In genomic region chrX:11722304-11722703, GRCh38 we compare ENCODE assay signal across 30 cellular contexts. TPM values are rescaled to one million over a fixed set of nuclear protein-coding genes. Genes with fewer than 3 reads are reported as not detected.
DNase-seq lines count a peak whose midpoint lies in the region; ATAC-seq, FAIRE-seq and TF ChIP-seq lines count a peak whose summit lies in the region.
"Had no signal": no experiment of that assay in that cellular context is flagged by ENCODE, and none has a peak within 500 bp of the region (broad histone marks: within the 10 kb centered on the region; RNA-seq: fewer than 3 reads in every experiment).

No MANE protein-coding gene starts in this region.

- H3K4me3 ChIP-seq in K562 (no peak overlapping the region), neutrophil (ENCODE audit: low read depth in 1 of 2, low read length in 1 of 2) (no peak overlapping the region)
- H3K4me3 ChIP-seq: BLaER1, GM12878 had no signal

- no peaks in the 10 kb centered on the region for H3K79me2 ChIP-seq in K562 (ENCODE audit: control insufficient read depth, insufficient read depth, low read length)

- in situ Hi-C loops in K562 (cut with MboI): no loop called here

- 37% methylated on average over 4 of the region's 5 CpGs for WGBS in K562 (ENCODE audit: insufficient coverage, low coverage, missing lambda C conversion rate)

- no peak overlapping the region for H3K4me3 Mint-ChIP-seq in activated CD4-positive, alpha-beta T cell treated with anti-CD3 and anti-CD28 coated beads, Interleukin-2, amount 10 ng/mL, durations not matched to agents 7 days and 5 days
- H3K4me3 Mint-ChIP-seq: CD14-positive monocyte; CD4-positive, alpha-beta memory T cell; CD4-positive, CD25-positive, alpha-beta regulatory T cell; CD8-positive, alpha-beta memory T cell had no signal

- H3K36me3 ChIP-seq in K562 (ENCODE audit: control insufficient read depth, insufficient read depth, low read length): no peaks in the 10 kb centered on the region
- no peaks in the 10 kb centered on the region for H3K36me3 ChIP-seq in neutrophil
- H3K36me3 ChIP-seq: BE2C, BLaER1 had no signal

- H3K36me3 Mint-ChIP-seq in activated CD4-positive, alpha-beta T cell treated with anti-CD3 and anti-CD28 coated beads, Interleukin-2, amount 10 ng/mL, durations not matched to agents 7 days and 5 days (ENCODE audit: low read depth): no peaks in the 10 kb centered on the region
- H3K36me3 Mint-ChIP-seq: CD14-positive monocyte; CD4-positive, alpha-beta memory T cell; CD4-positive, CD25-positive, alpha-beta regulatory T cell; CD8-positive, alpha-beta memory T cell had no signal

- H3K9me3 Mint-ChIP-seq in activated CD4-positive, alpha-beta T cell treated with anti-CD3 and anti-CD28 coated beads, Interleukin-2, amount 10 ng/mL, durations not matched to agents 7 days and 5 days: no peaks in the 10 kb centered on the region
- H3K9me3 Mint-ChIP-seq: CD14-positive monocyte; CD4-positive, alpha-beta memory T cell; CD4-positive, CD25-positive, alpha-beta regulatory T cell; CD8-positive, alpha-beta memory T cell had no signal

- H3K4me1 Mint-ChIP-seq in activated CD4-positive, alpha-beta T cell treated with anti-CD3 and anti-CD28 coated beads, Interleukin-2, amount 10 ng/mL, durations not matched to agents 7 days and 5 days: no peaks in the 10 kb centered on the region
- H3K4me1 Mint-ChIP-seq: CD14-positive monocyte; CD4-positive, alpha-beta memory T cell; CD8-positive, alpha-beta memory T cell had no signal

- TF ChIP-seq EP300 in K562 (IDR thresholded peaks at IDR 0.05; ENCODE audit: low read length): no peak

- FAIRE-seq in GM19239 (lab: Jason Lieb, UNC): peak; percentile 8
- no peak for FAIRE-seq in K562 (lab: Jason Lieb, UNC)
- FAIRE-seq: A204.1, GM12878 had no signal

- no peak for TF ChIP-seq CTCF in K562 (IDR thresholded peaks at IDR 0.05 in 2 of 3, conservative IDR thresholded peaks at IDR 0.05 in 1 of 3; ENCODE audit: insufficient read depth in 2 of 3, low read depth in 1 of 3, low read length in 3 of 3)
- no peak for TF ChIP-seq CTCF in neutrophil (IDR thresholded peaks at IDR 0.05)

- no TSS peak for BruUV-seq in K562 (replicated peaks; lab: Mats Ljungman, UMichigan)

- H3K4me1 ChIP-seq in K562 (replicated peaks in 1 of 2; ENCODE audit: control insufficient read depth in 2 of 2, insufficient read depth in 2 of 2, low read length in 2 of 2) (no peaks in the 10 kb centered on the region), neutrophil (ENCODE audit: control insufficient read depth in 1 of 2, insufficient read depth in 1 of 2, low read depth in 1 of 2, low read length in 1 of 2) (peaks cover 11 to 13% of the 10 kb centered on the region in 2 experiments)
- H3K4me1 ChIP-seq: BE2C, BLaER1 had no signal

- no peak overlapping the region for H3K9ac ChIP-seq in K562 (ENCODE audit: insufficient read depth in 1 of 2, low read depth in 2 of 2, low read length in 2 of 2)
- H3K9ac ChIP-seq: BLaER1 had no signal

- ATAC-seq in K562 (no peak), HG03139 (IDR thresholded peaks at IDR 0.05; ENCODE audit: unreplicated experiment) (no peak), HG02759 (IDR thresholded peaks at IDR 0.05; ENCODE audit: unreplicated experiment) (no peak)
- ATAC-seq: GM12878 had no signal

- H3K9me3 ChIP-seq in K562 (replicated peaks; ENCODE audit: control insufficient read depth, insufficient read depth, low read depth, low read length) (no peaks in the 10 kb centered on the region), neutrophil (no peaks in the 10 kb centered on the region)
- H3K9me3 ChIP-seq: BE2C, BLaER1 had no signal

- no peak overlapping the region for H3K27ac ChIP-seq in K562 (ENCODE audit: extremely low read depth, low read depth, low read length)
- peak overlapping the region; percentile 13 for H3K27ac ChIP-seq in neutrophil
- H3K27ac ChIP-seq: BLaER1 had no signal

- CTCF ChIA-PET in K562 (lab: Yijun Ruan, JAX; ENCODE audit: low intra/inter-chr PET ratio): no interaction called here
- CTCF ChIA-PET in activated CD4-positive, alpha-beta T cell treated with anti-CD3 and anti-CD28 coated beads, Interleukin-2, amount 10 ng/mL, durations not matched to agents 7 days and 5 days (lab: Charles Lee): no interaction called here

- no peak for TF ChIP-seq POLR2A in K562 (conservative IDR thresholded peaks at IDR 0.05)

- POLR2A ChIA-PET in K562 (lab: Yijun Ruan, JAX): no interaction called here
- POLR2A ChIA-PET in activated CD4-positive, alpha-beta T cell treated with anti-CD3 and anti-CD28 coated beads, Interleukin-2, amount 10 ng/mL, durations not matched to agents 7 days and 5 days (lab: Charles Lee): no interaction called here

- H3K9me1 ChIP-seq in K562 (ENCODE audit: control insufficient read depth, insufficient read depth, low read length): no peaks in the 10 kb centered on the region

- H3K27me3 ChIP-seq in K562 (ENCODE audit: control insufficient read depth in 2 of 2, insufficient read depth in 2 of 2, low read length in 2 of 2): peaks cover 2 to 4% of the 10 kb centered on the region in 2 experiments; a peak in 1 of 5 replicates
- H3K27me3 ChIP-seq in neutrophil: no peaks in the 10 kb centered on the region
- H3K27me3 ChIP-seq: BE2C had no signal

- DNase-seq in GM19239 (ENCODE audit: insufficient read length, low spot score) (no peak), SK-N-DZ (ENCODE audit: low spot score) (peak; percentile 78), K562 (ENCODE audit: extremely low read depth in 1 of 4, low spot score in 3 of 4) (no peak), SHP77 treated with DMSO at 0.1 percent for 48 hours (lab: John Stamatoyannopoulos, UW) (no peak)
- no peak for DNase-seq in activated CD4-positive, alpha-beta T cell treated with anti-CD3 and anti-CD28 coated beads, Interleukin-2, amount 10 ng/mL, durations not matched to agents 7 days and 5 days
- DNase-seq: 8988T; ACHN; BE2C; C1 segment of cervical spinal cord; CD4-positive, alpha-beta memory T cell; CD4-positive, CD25-positive, alpha-beta regulatory T cell; CD8-positive, alpha-beta memory T cell; COR-L47; DMS 273 treated with DMSO at 0.1 percent for 48 hours; DMS153; DMS53; DMS79; DND-41; EL; GDM1 had no signal

- H3K27me3 Mint-ChIP-seq in activated CD4-positive, alpha-beta T cell treated with anti-CD3 and anti-CD28 coated beads, Interleukin-2, amount 10 ng/mL, durations not matched to agents 7 days and 5 days: no peaks in the 10 kb centered on the region
- H3K27me3 Mint-ChIP-seq: CD4-positive, alpha-beta memory T cell had no signal

- H2AFZ ChIP-seq in K562 (ENCODE audit: low read depth, low read length): no peak overlapping the region

- no peaks in the 10 kb centered on the region for H4K20me1 ChIP-seq in K562 (replicated peaks; ENCODE audit: control insufficient read depth, insufficient read depth, low read length)
- H4K20me1 ChIP-seq: BLaER1 had no signal

- no peak for TF ChIP-seq RAD21 in K562 (CRISPR knock-in tag; conservative IDR thresholded peaks at IDR 0.05 in 1 of 2, IDR thresholded peaks at IDR 0.05 in 1 of 2)

- intact Hi-C loops in K562 (cut with micrococcal nuclease): no loop called here

- H3K4me2 ChIP-seq in K562 (ENCODE audit: insufficient read depth, low read length): no peak overlapping the region
- H3K4me2 ChIP-seq: BLaER1 had no signal

- H3K27ac Mint-ChIP-seq in activated CD4-positive, alpha-beta T cell treated with anti-CD3 and anti-CD28 coated beads, Interleukin-2, amount 10 ng/mL, durations not matched to agents 7 days and 5 days: no peak overlapping the region
- H3K27ac Mint-ChIP-seq: CD4-positive, alpha-beta memory T cell; CD4-positive, CD25-positive, alpha-beta regulatory T cell had no signal

RNA-seq across cellular contexts. Expression of gene MSL3, which starts 35.7 kb away (rescaled TPM):
- 20.8 and 21.3 TPM in 2 replicates for polyA plus RNA-seq in SK-N-DZ (2014; cell fraction: cytosol; rRNA removed)
- polyA plus RNA-seq in SK-N-DZ (2014; cell fraction: nucleus; rRNA removed): 46.3 and 73.6 TPM in 2 replicates
- 36.6 and 51.8 TPM in 2 replicates for total RNA-seq in K562 (2011; cell fraction: chromatin; rRNA removed; ENCODE audit: low replicate concordance)
- 30.7 and 37.9 TPM in 2 replicates for total RNA-seq in K562 (2011; cell fraction: nucleolus; rRNA removed)
- total RNA-seq in K562 (2011; cell fraction: nucleoplasm; rRNA removed): 46.8 and 67.8 TPM in 2 replicates
- 21.3 and 31.2 TPM in 2 replicates for total RNA-seq in K562 (2014; rRNA removed)
- 23.5 and 30.1 TPM in 2 replicates for total RNA-seq in K562 (2014; rRNA removed; fragmentation: Illumina TruSeq; extraction: Trizol)
- 21.4 and 23.1 TPM in 2 replicates for total RNA-seq in K562 (2015; rRNA removed; fragmentation: Illumina TruSeq; extraction: Trizol)
- total RNA-seq in K562 (2021): 26.5 and 27.1 TPM in 2 replicates
- polyA plus RNA-seq in K562 (2011; rRNA removed): 38.2 and 38.6 TPM in 2 replicates
- 21.2 and 30.3 TPM in 2 replicates for polyA plus RNA-seq in K562 (2011; cell fraction: cytosol; rRNA removed)
- 98.6 and 112 TPM in 2 replicates for polyA plus RNA-seq in K562 (2011; cell fraction: nucleus; rRNA removed)
- polyA plus RNA-seq in K562 (2012): 23.7 and 26.5 TPM in 2 replicates
- 33.5 and 35.3 TPM in 2 replicates for polyA plus RNA-seq in K562 (2014; fragmentation: Illumina TruSeq; extraction: Trizol)
- 10 to 100 TPM; 26.4 to 39.9 TPM for polyA plus RNA-seq in K562 (2014; fragmentation: Nextera tagmentation; extraction: Ambion mirVana)
- polyA plus RNA-seq in K562 (2014; rRNA removed): 27.6 and 32.5 TPM in 2 replicates
- 27.2 and 29.5 TPM in 2 replicates for polyA minus RNA-seq in K562 (2011; rRNA and poly(A)+ RNA removed)
- 17.9 and 21.7 TPM in 2 replicates for polyA minus RNA-seq in K562 (2011; cell fraction: cytosol; rRNA and poly(A)+ RNA removed)
- 38.2 and 51.4 TPM in 2 replicates for polyA minus RNA-seq in K562 (2011; cell fraction: nucleus; rRNA and poly(A)+ RNA removed)
- 10 to 100 TPM; 73.5 to 74.5 TPM for total RNA-seq in activated CD4-positive, alpha-beta T cell treated with anti-CD3 and anti-CD28 coated beads, Interleukin-2, amount 10 ng/mL, durations not matched to agents 7 days and 5 days

RNA-seq across cellular contexts. Expression of gene ARHGAP6, which starts 56.6 kb away (rescaled TPM):
- polyA plus RNA-seq in SK-N-DZ (2014; cell fraction: cytosol; rRNA removed): 7.7 and 10.8 TPM in 2 replicates
- polyA plus RNA-seq in SK-N-DZ (2014; cell fraction: nucleus; rRNA removed): 7.8 and 14.5 TPM in 2 replicates
- 62.5 and 75.9 TPM in 2 replicates for total RNA-seq in K562 (2011; cell fraction: chromatin; rRNA removed; ENCODE audit: low replicate concordance)
- 33.7 and 49.0 TPM in 2 replicates for total RNA-seq in K562 (2011; cell fraction: nucleolus; rRNA removed)
- 55.8 and 58.5 TPM in 2 replicates for total RNA-seq in K562 (2011; cell fraction: nucleoplasm; rRNA removed)
- 44.6 and 45.2 TPM in 2 replicates for total RNA-seq in K562 (2014; rRNA removed)
- 41.8 and 50.0 TPM in 2 replicates for total RNA-seq in K562 (2014; rRNA removed; fragmentation: Illumina TruSeq; extraction: Trizol)
- 25.6 and 27.0 TPM in 2 replicates for total RNA-seq in K562 (2015; rRNA removed; fragmentation: Illumina TruSeq; extraction: Trizol)
- total RNA-seq in K562 (2021): 46.9 and 55.0 TPM in 2 replicates
- 63.6 and 73.4 TPM in 2 replicates for polyA plus RNA-seq in K562 (2011; rRNA removed)
- polyA plus RNA-seq in K562 (2011; cell fraction: cytosol; rRNA removed): 41.9 and 51.5 TPM in 2 replicates
- polyA plus RNA-seq in K562 (2011; cell fraction: nucleus; rRNA removed): 106 and 115 TPM in 2 replicates
- polyA plus RNA-seq in K562 (2012): 33.3 and 34.8 TPM in 2 replicates
- polyA plus RNA-seq in K562 (2014; fragmentation: Illumina TruSeq; extraction: Trizol): 52.5 and 55.8 TPM in 2 replicates
- 10 to 100 TPM; 12.5 to 13.8 TPM for polyA plus RNA-seq in K562 (2014; fragmentation: Nextera tagmentation; extraction: Ambion mirVana)
- 36.5 and 36.9 TPM in 2 replicates for polyA plus RNA-seq in K562 (2014; rRNA removed)
- polyA minus RNA-seq in K562 (2011; rRNA and poly(A)+ RNA removed): 80.1 and 92.1 TPM in 2 replicates
- 42.3 and 44.6 TPM in 2 replicates for polyA minus RNA-seq in K562 (2011; cell fraction: cytosol; rRNA and poly(A)+ RNA removed)
- 59.1 and 77.2 TPM in 2 replicates for polyA minus RNA-seq in K562 (2011; cell fraction: nucleus; rRNA and poly(A)+ RNA removed)
- total RNA-seq in activated CD4-positive, alpha-beta T cell treated with anti-CD3 and anti-CD28 coated beads, Interleukin-2, amount 10 ng/mL, durations not matched to agents 7 days and 5 days: not detected
- total RNA-seq: A673; CD4-positive, alpha-beta memory T cell; CD8-positive, alpha-beta memory T cell; Daoy; G401 had no signal
- polyA plus RNA-seq: CD4-positive, alpha-beta memory T cell; CD4-positive, CD25-positive, alpha-beta regulatory T cell; CD8-positive, alpha-beta memory T cell had no signal

Comparison
In these comparisons a context has a peak if more than half of its experiments do, and no peak if none do; other contexts are left out.
1. RNA of gene ARHGAP6, which starts 56.6 kb away (total RNA-seq): 25.6 to 75.9 TPM in K562; not detected in activated CD4-positive, alpha-beta T cell treated with anti-CD3 and anti-CD28 coated beads, Interleukin-2, amount 10 ng/mL, durations not matched to agents 7 days and 5 days; every median in the first group is over 10 times any median in the second.